2 cellular contexts compared by ENCODE assay signal in the genomic region with DNA sequence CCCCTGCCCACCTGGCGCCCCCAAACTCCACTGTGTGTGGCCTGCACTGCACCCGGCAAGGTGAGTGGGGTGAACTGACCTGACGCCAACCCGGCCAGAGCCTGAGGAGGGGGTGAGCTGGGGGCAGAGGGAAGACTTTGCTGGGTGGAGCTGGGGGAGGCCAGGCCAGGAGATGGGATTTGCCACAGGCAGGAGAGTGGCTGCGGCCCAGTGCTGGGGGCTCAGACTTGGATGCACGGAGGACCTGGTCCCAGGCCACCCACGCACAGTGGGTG.
A peak's percentile ranks its signal among the peaks of the same experiment; 100 is the strongest.
TF ChIP-seq lines count a peak whose summit lies in the region.

No MANE protein-coding gene starts in this region.

TF ChIP-seq in HepG2, 621 proteins besides CTCF, POLR2A, EP300 and RAD21:
- TF ChIP-seq GTF3A (CRISPR knock-in tag; conservative IDR thresholded peaks at IDR 0.05), result no peak
- TF ChIP-seq HES4 (CRISPR knock-in tag; IDR thresholded peaks at IDR 0.05; ENCODE audit: borderline replicate concordance), result no peak
- TF ChIP-seq HNRNPL (IDR thresholded peaks at IDR 0.05; ENCODE audit: low read depth, low read length), result 0 out of 2 replicates have a peak, but pooled peaks have one; percentile 12
TF ChIP-seq in HepG2: peak in this region for 1.

TF ChIP-seq in GM23338, 12 proteins besides CTCF, POLR2A, EP300 and RAD21:
- TF ChIP-seq, protein P1, sequence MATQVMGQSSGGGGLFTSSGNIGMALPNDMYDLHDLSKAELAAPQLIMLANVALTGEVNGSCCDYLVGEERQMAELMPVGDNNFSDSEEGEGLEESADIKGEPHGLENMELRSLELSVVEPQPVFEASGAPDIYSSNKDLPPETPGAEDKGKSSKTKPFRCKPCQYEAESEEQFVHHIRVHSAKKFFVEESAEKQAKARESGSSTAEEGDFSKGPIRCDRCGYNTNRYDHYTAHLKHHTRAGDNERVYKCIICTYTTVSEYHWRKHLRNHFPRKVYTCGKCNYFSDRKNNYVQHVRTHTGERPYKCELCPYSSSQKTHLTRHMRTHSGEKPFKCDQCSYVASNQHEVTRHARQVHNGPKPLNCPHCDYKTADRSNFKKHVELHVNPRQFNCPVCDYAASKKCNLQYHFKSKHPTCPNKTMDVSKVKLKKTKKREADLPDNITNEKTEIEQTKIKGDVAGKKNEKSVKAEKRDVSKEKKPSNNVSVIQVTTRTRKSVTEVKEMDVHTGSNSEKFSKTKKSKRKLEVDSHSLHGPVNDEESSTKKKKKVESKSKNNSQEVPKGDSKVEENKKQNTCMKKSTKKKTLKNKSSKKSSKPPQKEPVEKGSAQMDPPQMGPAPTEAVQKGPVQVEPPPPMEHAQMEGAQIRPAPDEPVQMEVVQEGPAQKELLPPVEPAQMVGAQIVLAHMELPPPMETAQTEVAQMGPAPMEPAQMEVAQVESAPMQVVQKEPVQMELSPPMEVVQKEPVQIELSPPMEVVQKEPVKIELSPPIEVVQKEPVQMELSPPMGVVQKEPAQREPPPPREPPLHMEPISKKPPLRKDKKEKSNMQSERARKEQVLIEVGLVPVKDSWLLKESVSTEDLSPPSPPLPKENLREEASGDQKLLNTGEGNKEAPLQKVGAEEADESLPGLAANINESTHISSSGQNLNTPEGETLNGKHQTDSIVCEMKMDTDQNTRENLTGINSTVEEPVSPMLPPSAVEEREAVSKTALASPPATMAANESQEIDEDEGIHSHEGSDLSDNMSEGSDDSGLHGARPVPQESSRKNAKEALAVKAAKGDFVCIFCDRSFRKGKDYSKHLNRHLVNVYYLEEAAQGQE (IDR thresholded peaks at IDR 0.05; ENCODE audit: unreplicated experiment), result no peak
- no peak for TF ChIP-seq CREB1 (CRISPR knock-in tag; IDR thresholded peaks at IDR 0.05; ENCODE audit: low read depth)
- TF ChIP-seq, protein P2, sequence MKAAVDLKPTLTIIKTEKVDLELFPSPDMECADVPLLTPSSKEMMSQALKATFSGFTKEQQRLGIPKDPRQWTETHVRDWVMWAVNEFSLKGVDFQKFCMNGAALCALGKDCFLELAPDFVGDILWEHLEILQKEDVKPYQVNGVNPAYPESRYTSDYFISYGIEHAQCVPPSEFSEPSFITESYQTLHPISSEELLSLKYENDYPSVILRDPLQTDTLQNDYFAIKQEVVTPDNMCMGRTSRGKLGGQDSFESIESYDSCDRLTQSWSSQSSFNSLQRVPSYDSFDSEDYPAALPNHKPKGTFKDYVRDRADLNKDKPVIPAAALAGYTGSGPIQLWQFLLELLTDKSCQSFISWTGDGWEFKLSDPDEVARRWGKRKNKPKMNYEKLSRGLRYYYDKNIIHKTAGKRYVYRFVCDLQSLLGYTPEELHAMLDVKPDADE (IDR thresholded peaks at IDR 0.05), result no peak
- no peak for TF ChIP-seq POLR2AphosphoS5 (IDR thresholded peaks at IDR 0.05; ENCODE audit: low read depth)
- TF ChIP-seq, protein P3, sequence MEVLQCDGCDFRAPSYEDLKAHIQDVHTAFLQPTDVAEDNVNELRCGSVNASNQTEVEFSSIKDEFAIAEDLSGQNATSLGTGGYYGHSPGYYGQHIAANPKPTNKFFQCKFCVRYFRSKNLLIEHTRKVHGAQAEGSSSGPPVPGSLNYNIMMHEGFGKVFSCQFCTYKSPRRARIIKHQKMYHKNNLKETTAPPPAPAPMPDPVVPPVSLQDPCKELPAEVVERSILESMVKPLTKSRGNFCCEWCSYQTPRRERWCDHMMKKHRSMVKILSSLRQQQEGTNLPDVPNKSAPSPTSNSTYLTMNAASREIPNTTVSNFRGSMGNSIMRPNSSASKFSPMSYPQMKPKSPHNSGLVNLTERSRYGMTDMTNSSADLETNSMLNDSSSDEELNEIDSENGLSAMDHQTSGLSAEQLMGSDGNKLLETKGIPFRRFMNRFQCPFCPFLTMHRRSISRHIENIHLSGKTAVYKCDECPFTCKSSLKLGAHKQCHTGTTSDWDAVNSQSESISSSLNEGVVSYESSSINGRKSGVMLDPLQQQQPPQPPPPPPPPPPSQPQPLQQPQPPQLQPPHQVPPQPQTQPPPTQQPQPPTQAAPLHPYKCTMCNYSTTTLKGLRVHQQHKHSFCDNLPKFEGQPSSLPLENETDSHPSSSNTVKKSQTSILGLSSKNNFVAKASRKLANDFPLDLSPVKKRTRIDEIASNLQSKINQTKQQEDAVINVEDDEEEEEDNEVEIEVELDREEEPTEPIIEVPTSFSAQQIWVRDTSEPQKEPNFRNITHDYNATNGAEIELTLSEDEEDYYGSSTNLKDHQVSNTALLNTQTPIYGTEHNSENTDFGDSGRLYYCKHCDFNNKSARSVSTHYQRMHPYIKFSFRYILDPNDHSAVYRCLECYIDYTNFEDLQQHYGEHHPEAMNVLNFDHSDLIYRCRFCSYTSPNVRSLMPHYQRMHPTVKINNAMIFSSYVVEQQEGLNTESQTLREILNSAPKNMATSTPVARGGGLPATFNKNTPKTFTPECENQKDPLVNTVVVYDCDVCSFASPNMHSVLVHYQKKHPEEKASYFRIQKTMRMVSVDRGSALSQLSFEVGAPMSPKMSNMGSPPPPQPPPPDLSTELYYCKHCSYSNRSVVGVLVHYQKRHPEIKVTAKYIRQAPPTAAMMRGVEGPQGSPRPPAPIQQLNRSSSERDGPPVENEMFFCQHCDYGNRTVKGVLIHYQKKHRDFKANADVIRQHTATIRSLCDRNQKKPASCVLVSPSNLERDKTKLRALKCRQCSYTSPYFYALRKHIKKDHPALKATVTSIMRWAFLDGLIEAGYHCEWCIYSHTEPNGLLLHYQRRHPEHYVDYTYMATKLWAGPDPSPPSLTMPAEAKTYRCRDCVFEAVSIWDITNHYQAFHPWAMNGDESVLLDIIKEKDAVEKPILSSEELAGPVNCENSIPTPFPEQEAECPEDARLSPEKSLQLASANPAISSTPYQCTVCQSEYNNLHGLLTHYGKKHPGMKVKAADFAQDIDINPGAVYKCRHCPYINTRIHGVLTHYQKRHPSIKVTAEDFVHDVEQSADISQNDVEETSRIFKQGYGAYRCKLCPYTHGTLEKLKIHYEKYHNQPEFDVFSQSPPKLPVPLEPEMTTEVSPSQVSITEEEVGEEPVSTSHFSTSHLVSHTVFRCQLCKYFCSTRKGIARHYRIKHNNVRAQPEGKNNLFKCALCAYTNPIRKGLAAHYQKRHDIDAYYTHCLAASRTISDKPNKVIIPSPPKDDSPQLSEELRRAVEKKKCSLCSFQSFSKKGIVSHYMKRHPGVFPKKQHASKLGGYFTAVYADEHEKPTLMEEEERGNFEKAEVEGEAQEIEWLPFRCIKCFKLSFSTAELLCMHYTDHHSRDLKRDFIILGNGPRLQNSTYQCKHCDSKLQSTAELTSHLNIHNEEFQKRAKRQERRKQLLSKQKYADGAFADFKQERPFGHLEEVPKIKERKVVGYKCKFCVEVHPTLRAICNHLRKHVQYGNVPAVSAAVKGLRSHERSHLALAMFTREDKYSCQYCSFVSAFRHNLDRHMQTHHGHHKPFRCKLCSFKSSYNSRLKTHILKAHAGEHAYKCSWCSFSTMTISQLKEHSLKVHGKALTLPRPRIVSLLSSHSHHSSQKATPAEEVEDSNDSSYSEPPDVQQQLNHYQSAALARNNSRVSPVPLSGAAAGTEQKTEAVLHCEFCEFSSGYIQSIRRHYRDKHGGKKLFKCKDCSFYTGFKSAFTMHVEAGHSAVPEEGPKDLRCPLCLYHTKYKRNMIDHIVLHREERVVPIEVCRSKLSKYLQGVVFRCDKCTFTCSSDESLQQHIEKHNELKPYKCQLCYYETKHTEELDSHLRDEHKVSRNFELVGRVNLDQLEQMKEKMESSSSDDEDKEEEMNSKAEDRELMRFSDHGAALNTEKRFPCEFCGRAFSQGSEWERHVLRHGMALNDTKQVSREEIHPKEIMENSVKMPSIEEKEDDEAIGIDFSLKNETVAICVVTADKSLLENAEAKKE (CRISPR knock-in tag; IDR thresholded peaks at IDR 0.05), result no peak
- no peak for TF ChIP-seq ZNF114 (CRISPR knock-in tag; IDR thresholded peaks at IDR 0.05)
- no peak for TF ChIP-seq ZNF331 (CRISPR knock-in tag; IDR thresholded peaks at IDR 0.05; ENCODE audit: low read depth)
